ENCODE assay signal across 1 cellular context in the genomic region with DNA sequence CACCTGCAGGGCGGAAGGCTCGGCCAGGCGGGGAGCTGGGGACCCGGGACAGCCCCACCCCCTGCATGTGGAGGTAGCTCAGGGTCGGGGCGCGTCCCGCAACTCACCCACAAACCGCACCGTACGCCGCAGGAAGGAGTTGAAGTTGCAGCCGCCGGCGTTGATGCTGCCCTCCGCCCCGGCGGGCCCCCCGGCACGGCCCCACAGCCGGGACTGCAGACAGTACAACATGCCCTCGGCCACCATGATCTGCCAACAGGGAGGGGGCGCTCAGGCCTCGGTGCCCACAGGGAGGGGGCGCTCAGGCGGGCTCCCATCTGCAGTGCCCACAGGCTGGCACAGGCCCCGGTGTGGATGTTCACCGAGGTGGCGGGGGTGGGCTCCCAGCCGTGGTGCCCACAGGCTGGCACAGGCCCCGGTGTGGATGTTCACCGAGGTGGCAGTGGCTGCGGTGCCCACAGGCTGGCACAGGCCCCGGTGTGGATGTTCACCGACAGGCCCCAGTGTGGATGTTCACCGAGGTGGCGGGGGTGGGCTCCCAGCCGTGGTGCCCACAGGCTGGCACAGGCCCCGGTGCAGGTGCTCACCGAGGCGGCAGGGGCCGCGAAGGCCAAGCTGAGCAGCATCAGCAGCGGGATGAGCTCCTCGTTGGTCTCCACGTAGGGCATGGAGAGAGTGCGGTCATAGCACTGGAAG.
TF ChIP-seq lines count a peak whose summit lies in the region.

No MANE protein-coding gene starts in this region.

TF ChIP-seq in GM23338, 12 proteins besides CTCF, POLR2A, EP300 and RAD21:
- TF ChIP-seq, protein P1, sequence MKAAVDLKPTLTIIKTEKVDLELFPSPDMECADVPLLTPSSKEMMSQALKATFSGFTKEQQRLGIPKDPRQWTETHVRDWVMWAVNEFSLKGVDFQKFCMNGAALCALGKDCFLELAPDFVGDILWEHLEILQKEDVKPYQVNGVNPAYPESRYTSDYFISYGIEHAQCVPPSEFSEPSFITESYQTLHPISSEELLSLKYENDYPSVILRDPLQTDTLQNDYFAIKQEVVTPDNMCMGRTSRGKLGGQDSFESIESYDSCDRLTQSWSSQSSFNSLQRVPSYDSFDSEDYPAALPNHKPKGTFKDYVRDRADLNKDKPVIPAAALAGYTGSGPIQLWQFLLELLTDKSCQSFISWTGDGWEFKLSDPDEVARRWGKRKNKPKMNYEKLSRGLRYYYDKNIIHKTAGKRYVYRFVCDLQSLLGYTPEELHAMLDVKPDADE (IDR thresholded peaks at IDR 0.05) = no peak
- TF ChIP-seq NANOG (IDR thresholded peaks at IDR 0.05; ENCODE audit: borderline replicate concordance) (no peak), ZNF331 (CRISPR knock-in tag; IDR thresholded peaks at IDR 0.05; ENCODE audit: low read depth) (no peak), EZH2phosphoT487 (IDR thresholded peaks at IDR 0.05; ENCODE audit: unreplicated experiment) (no peak), POLR2AphosphoS5 (IDR thresholded peaks at IDR 0.05; ENCODE audit: low read depth) (no peak), STAT1 (IDR thresholded peaks at IDR 0.05; ENCODE audit: unreplicated experiment) (no peak), CREB1 (CRISPR knock-in tag; IDR thresholded peaks at IDR 0.05; ENCODE audit: low read depth) (no peak), EZH2 (IDR thresholded peaks at IDR 0.05; ENCODE audit: low read depth, unreplicated experiment) (no peak), ZNF114 (CRISPR knock-in tag; IDR thresholded peaks at IDR 0.05) (no peak), JUNB (IDR thresholded peaks at IDR 0.05; ENCODE audit: unreplicated experiment) (no peak)
- TF ChIP-seq, protein P2, sequence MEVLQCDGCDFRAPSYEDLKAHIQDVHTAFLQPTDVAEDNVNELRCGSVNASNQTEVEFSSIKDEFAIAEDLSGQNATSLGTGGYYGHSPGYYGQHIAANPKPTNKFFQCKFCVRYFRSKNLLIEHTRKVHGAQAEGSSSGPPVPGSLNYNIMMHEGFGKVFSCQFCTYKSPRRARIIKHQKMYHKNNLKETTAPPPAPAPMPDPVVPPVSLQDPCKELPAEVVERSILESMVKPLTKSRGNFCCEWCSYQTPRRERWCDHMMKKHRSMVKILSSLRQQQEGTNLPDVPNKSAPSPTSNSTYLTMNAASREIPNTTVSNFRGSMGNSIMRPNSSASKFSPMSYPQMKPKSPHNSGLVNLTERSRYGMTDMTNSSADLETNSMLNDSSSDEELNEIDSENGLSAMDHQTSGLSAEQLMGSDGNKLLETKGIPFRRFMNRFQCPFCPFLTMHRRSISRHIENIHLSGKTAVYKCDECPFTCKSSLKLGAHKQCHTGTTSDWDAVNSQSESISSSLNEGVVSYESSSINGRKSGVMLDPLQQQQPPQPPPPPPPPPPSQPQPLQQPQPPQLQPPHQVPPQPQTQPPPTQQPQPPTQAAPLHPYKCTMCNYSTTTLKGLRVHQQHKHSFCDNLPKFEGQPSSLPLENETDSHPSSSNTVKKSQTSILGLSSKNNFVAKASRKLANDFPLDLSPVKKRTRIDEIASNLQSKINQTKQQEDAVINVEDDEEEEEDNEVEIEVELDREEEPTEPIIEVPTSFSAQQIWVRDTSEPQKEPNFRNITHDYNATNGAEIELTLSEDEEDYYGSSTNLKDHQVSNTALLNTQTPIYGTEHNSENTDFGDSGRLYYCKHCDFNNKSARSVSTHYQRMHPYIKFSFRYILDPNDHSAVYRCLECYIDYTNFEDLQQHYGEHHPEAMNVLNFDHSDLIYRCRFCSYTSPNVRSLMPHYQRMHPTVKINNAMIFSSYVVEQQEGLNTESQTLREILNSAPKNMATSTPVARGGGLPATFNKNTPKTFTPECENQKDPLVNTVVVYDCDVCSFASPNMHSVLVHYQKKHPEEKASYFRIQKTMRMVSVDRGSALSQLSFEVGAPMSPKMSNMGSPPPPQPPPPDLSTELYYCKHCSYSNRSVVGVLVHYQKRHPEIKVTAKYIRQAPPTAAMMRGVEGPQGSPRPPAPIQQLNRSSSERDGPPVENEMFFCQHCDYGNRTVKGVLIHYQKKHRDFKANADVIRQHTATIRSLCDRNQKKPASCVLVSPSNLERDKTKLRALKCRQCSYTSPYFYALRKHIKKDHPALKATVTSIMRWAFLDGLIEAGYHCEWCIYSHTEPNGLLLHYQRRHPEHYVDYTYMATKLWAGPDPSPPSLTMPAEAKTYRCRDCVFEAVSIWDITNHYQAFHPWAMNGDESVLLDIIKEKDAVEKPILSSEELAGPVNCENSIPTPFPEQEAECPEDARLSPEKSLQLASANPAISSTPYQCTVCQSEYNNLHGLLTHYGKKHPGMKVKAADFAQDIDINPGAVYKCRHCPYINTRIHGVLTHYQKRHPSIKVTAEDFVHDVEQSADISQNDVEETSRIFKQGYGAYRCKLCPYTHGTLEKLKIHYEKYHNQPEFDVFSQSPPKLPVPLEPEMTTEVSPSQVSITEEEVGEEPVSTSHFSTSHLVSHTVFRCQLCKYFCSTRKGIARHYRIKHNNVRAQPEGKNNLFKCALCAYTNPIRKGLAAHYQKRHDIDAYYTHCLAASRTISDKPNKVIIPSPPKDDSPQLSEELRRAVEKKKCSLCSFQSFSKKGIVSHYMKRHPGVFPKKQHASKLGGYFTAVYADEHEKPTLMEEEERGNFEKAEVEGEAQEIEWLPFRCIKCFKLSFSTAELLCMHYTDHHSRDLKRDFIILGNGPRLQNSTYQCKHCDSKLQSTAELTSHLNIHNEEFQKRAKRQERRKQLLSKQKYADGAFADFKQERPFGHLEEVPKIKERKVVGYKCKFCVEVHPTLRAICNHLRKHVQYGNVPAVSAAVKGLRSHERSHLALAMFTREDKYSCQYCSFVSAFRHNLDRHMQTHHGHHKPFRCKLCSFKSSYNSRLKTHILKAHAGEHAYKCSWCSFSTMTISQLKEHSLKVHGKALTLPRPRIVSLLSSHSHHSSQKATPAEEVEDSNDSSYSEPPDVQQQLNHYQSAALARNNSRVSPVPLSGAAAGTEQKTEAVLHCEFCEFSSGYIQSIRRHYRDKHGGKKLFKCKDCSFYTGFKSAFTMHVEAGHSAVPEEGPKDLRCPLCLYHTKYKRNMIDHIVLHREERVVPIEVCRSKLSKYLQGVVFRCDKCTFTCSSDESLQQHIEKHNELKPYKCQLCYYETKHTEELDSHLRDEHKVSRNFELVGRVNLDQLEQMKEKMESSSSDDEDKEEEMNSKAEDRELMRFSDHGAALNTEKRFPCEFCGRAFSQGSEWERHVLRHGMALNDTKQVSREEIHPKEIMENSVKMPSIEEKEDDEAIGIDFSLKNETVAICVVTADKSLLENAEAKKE (CRISPR knock-in tag; IDR thresholded peaks at IDR 0.05) = no peak
- TF ChIP-seq, protein P3, sequence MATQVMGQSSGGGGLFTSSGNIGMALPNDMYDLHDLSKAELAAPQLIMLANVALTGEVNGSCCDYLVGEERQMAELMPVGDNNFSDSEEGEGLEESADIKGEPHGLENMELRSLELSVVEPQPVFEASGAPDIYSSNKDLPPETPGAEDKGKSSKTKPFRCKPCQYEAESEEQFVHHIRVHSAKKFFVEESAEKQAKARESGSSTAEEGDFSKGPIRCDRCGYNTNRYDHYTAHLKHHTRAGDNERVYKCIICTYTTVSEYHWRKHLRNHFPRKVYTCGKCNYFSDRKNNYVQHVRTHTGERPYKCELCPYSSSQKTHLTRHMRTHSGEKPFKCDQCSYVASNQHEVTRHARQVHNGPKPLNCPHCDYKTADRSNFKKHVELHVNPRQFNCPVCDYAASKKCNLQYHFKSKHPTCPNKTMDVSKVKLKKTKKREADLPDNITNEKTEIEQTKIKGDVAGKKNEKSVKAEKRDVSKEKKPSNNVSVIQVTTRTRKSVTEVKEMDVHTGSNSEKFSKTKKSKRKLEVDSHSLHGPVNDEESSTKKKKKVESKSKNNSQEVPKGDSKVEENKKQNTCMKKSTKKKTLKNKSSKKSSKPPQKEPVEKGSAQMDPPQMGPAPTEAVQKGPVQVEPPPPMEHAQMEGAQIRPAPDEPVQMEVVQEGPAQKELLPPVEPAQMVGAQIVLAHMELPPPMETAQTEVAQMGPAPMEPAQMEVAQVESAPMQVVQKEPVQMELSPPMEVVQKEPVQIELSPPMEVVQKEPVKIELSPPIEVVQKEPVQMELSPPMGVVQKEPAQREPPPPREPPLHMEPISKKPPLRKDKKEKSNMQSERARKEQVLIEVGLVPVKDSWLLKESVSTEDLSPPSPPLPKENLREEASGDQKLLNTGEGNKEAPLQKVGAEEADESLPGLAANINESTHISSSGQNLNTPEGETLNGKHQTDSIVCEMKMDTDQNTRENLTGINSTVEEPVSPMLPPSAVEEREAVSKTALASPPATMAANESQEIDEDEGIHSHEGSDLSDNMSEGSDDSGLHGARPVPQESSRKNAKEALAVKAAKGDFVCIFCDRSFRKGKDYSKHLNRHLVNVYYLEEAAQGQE (IDR thresholded peaks at IDR 0.05; ENCODE audit: unreplicated experiment) = no peak
